ENCODE assay signal across 1 cellular context in the genomic region with DNA sequence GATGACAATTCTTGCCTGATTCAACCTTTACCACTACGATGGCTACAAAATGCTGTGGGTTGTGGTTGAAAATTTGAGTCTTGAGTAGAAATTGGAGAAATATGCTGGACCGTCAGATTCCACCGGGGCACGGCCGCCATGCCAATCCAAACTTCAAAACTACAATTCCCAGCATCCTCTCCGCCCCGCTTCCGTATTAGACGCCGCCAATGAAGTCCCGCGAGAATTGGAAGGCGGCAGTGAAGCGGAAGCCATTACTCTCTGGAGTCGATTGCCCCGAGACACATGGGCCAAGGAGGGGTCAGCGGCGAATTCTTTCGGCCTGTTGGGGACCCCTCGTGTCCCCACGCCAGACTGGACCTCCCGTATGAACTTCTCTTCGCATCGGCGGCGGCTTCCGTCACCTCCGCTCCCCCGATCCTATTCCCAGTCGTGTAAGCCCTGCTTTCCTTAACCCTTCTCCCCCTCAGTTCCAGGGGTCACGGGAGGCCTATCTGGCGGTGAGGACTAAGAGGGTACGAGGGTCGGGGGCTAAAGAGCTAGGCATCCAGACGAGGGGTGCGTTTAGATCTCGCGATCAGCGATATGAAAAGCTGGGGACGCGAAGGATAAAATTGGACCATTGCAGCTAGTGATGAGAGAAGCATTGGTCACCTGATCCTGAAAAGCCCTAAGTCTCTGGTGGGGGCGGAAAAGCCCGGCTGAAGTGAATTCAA.
TF ChIP-seq lines count a peak whose summit lies in the region.

Gene ZNF317, plus strand, starts transcription at position 239 of the 716 bp plus-strand sequence. CDS start 15,620 bp downstream, outside the sequence.

TF ChIP-seq in GM12878, 131 proteins besides CTCF, POLR2A, EP300 and RAD21 (continued from another document):
- no peak for TF ChIP-seq CUX1 (IDR thresholded peaks at IDR 0.05; ENCODE audit: insufficient replicate concordance, low read depth, low read length)
- peak; percentile 65 for TF ChIP-seq ATF7 (IDR thresholded peaks at IDR 0.05; ENCODE audit: low read depth)
- TF ChIP-seq EGR1 (IDR thresholded peaks at IDR 0.05; ENCODE audit: borderline replicate concordance in 1 of 2, low read depth in 2 of 2, low read length in 2 of 2) = no peak
- peak; percentile 62; the same call in 1 of the 2 replicates for TF ChIP-seq SPI1 (IDR thresholded peaks at IDR 0.05; ENCODE audit: borderline replicate concordance, insufficient read depth, low read depth, low read length)
- TF ChIP-seq SREBF2 (IDR thresholded peaks at IDR 0.05; ENCODE audit: low read length) = no peak
- no peak for TF ChIP-seq SMC3 (IDR thresholded peaks at IDR 0.05; ENCODE audit: borderline replicate concordance, low read length)
